6 cellular contexts compared by ENCODE assay signal in genomic region chr6:145020114-145020513, GRCh38.
"Had no signal": no experiment of that assay in that cellular context is flagged by ENCODE, and none has a peak within 500 bp of the region (broad histone marks: within the 10 kb centered on the region; RNA-seq: fewer than 3 reads in every experiment).

No MANE protein-coding gene starts in this region.

- H3K36me3 ChIP-seq: HAP-1 had no signal

- H3K9me3 ChIP-seq: HAP-1 had no signal

- FAIRE-seq: HTR-8/SVneo had no signal

- H3K9ac ChIP-seq: GM23248 had no signal

- H3K4me3 ChIP-seq: GM23248, HAP-1 had no signal

- H3K27ac Mint-ChIP-seq: IgD-negative memory B cell had no signal

- H3K9me3 Mint-ChIP-seq: IgD-negative memory B cell had no signal

- H2AFZ ChIP-seq: GM23248 had no signal

- DNase-seq: GM23248, GOT3, H7 had no signal

- H3K27ac ChIP-seq: GM23248 had no signal
